Comparison of ENCODE assay signal across 1 cellular context in the genomic region with DNA sequence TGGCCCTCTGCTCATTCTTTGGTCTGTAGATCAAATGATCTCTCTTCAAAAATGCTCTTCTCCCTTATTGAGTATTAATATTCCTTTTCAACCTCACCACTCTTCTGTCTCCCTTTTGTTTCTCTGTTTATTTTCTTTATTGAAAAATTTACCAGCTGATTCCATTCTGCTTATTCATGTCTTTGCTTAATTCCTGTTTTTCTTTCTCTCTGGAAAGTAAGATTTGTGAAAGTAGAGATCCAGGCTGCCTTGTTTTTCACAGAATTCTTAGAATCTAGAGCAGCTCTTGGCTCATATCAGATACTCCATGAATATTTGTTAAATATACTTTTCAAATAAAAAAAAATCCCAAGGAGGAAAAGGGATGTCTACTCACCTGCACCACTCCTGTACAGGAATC.
TF ChIP-seq lines count a peak whose summit lies in the region.

No MANE protein-coding gene starts in this region.

TF ChIP-seq in IMR-90, 13 proteins besides CTCF, POLR2A, EP300 and RAD21 (continued from another document):
- TF ChIP-seq FOS (IDR thresholded peaks at IDR 0.05; ENCODE audit: low read depth, low read length) (no peak), MAFK (IDR thresholded peaks at IDR 0.05; ENCODE audit: low read depth, low read length) (no peak)
- TF ChIP-seq, protein P1, sequence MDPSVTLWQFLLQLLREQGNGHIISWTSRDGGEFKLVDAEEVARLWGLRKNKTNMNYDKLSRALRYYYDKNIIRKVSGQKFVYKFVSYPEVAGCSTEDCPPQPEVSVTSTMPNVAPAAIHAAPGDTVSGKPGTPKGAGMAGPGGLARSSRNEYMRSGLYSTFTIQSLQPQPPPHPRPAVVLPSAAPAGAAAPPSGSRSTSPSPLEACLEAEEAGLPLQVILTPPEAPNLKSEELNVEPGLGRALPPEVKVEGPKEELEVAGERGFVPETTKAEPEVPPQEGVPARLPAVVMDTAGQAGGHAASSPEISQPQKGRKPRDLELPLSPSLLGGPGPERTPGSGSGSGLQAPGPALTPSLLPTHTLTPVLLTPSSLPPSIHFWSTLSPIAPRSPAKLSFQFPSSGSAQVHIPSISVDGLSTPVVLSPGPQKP (IDR thresholded peaks at IDR 0.05; ENCODE audit: borderline replicate concordance, low read depth, low read length) = no peak
